Comparison of ENCODE assay signal across 8 cellular contexts in genomic region chr9:121736147-121736721, GRCh38.
DNase-seq lines count a peak whose midpoint lies in the region; ATAC-seq and TF ChIP-seq lines count a peak whose summit lies in the region.

No MANE protein-coding gene starts in this region.

- ATAC-seq in body of pancreas (peak; percentile 82), HG03439 (IDR thresholded peaks at IDR 0.05; ENCODE audit: unreplicated experiment) (no peak), HG02571 (IDR thresholded peaks at IDR 0.05; ENCODE audit: unreplicated experiment) (no peak)

- H3K27ac ChIP-seq in body of pancreas: peak overlapping the region; percentile 39 to 91 (median 89)
- peak overlapping the region; percentile 77 for H3K27ac ChIP-seq in rectal smooth muscle tissue (ENCODE audit: low read depth, low read length)

- H3K4me3 ChIP-seq in body of pancreas (peak overlapping the region in 1 of 2 donors; percentile 32), iPS-11a (ENCODE audit: low read depth, low read length) (peak overlapping the region; percentile 48), rectal smooth muscle tissue (ENCODE audit: low read length) (peak overlapping the region; percentile 58)

- DNase-seq in ELF-1 (ENCODE audit: low read depth, low spot score): peak; percentile 72
- DNase-seq in body of pancreas: peak; percentile 73 to 85 (median 77)
- DNase-seq in hippocampal formation (lab: John Stamatoyannopoulos, UW): no peak
- no peak for DNase-seq in NCI-H2081 treated with DMSO at 0.1 percent for 48 hours (lab: John Stamatoyannopoulos, UW)

- no peaks in the 10 kb centered on the region for H3K36me3 ChIP-seq in body of pancreas (replicated peaks in 1 of 2; ENCODE audit: insufficient read depth in 1 of 2, low read depth in 2 of 2)
- no peaks in the 10 kb centered on the region for H3K36me3 ChIP-seq in rectal smooth muscle tissue (ENCODE audit: control insufficient read depth, insufficient read depth, low read length)

- H3K4me1 ChIP-seq in body of pancreas: peaks cover 74% of the 10 kb centered on the region
- peaks cover 65% of the 10 kb centered on the region for H3K4me1 ChIP-seq in rectal smooth muscle tissue (ENCODE audit: control insufficient read depth, insufficient read depth, low read length)

- H3K27me3 ChIP-seq in body of pancreas (no peaks in the 10 kb centered on the region), rectal smooth muscle tissue (ENCODE audit: control insufficient read depth, insufficient read depth, low read length) (no peaks in the 10 kb centered on the region)

- 25 to 35% methylated on average over 20 to 45 of the region's 48 CpGs for WGBS in body of pancreas, 2 donors

- intact Hi-C loops in body of pancreas (cut with DNase I): no loop called here

- H3K9me3 ChIP-seq in body of pancreas: no peaks in the 10 kb centered on the region

- no peak overlapping the region for H3K9ac ChIP-seq in rectal smooth muscle tissue (ENCODE audit: low read length)

- TF ChIP-seq CTCF in body of pancreas (IDR thresholded peaks at IDR 0.05): no peak

- TF ChIP-seq POLR2A in body of pancreas (IDR thresholded peaks at IDR 0.05): peak; percentile 17 to 73 (median 64)

Comparison
In these comparisons a context has a peak if more than half of its experiments do, and no peak if none do; other contexts are left out.
1. DNase-seq: peak in ELF-1 (single experiment) and body of pancreas (4 of 4); none in hippocampal formation (0 of 2) and NCI-H2081 treated with DMSO at 0.1 percent for 48 hours (single experiment).